In the genomic region with DNA sequence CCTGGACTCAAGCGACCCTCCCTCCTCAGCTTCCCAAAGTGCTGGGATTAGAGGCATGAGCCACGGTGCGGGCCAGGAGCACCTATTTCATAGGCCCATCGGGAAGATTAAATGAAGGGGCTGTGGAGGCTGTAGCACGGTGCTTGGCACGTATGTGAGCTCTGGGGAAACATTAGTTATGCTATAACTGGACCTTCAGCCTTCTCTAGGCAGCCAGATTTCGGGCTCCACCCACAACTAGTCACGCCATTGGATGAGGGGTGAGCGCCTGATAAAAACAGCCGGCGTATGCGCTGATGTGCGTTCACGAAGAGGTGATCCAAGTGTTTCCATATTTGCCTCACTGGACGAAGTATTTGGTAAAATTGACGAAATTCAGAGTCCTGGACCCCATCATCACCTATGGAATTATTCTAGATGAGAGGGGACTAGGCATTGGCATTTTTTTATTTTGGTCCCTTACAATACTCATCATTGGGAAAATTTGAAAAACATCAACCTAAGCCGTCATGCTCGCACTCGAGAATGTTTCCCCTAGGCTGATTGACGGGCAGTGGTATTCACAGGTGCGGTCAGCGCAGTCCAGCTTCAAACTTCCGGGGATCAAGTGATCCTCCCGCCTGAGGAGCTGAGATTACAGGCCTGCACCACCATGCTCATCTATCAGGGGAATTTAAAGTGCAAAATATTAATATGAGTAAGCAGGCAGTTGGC, we compare ENCODE assay signal across 8 cellular contexts. TPM values are rescaled to one million over a fixed set of nuclear protein-coding genes. Genes with fewer than 3 reads are reported as not detected.
DNase-seq lines count a peak whose midpoint lies in the region; ATAC-seq and TF ChIP-seq lines count a peak whose summit lies in the region.

No MANE protein-coding gene starts in this region.

- H3K9me3 Mint-ChIP-seq in stimulated activated naive CD8-positive, alpha-beta T cell treated with anti-CD3 and anti-CD28 coated beads, Interleukin-15, Interleukin-2, amounts not matched to agents 100 ng/mL and 50 ng/mL, for 24 hours: no peaks in the 10 kb centered on the region
- H3K9me3 Mint-ChIP-seq in activated naive CD8-positive, alpha-beta T cell treated with anti-CD3 and anti-CD28 coated beads, Interleukin-2, amount 10 ng/mL, durations not matched to agents 7 days and 5 days: no peaks in the 10 kb centered on the region

- H3K4me3 ChIP-seq in mesodermal cell (ENCODE audit: extremely low read depth, insufficient read depth, low read length, poor library complexity, severe bottlenecking): peak overlapping the region; percentile 83

- ATAC-seq in stimulated activated naive CD8-positive, alpha-beta T cell treated with anti-CD3 and anti-CD28 coated beads, Interleukin-15, Interleukin-2, amounts not matched to agents 100 U/mL and 50 U/mL, for 24 hours: no peak
- no peak for ATAC-seq in activated naive CD8-positive, alpha-beta T cell treated with anti-CD3 and anti-CD28 coated beads, Interleukin-2, amount 10 ng/mL, durations not matched to agents 7 days and 5 days (ENCODE audit: low read depth)

- no peaks in the 10 kb centered on the region for H3K27me3 Mint-ChIP-seq in stimulated activated naive CD8-positive, alpha-beta T cell treated with anti-CD3 and anti-CD28 coated beads, Interleukin-15, Interleukin-2, amounts not matched to agents 100 ng/mL and 50 ng/mL, for 24 hours
- no peaks in the 10 kb centered on the region for H3K27me3 Mint-ChIP-seq in activated naive CD8-positive, alpha-beta T cell treated with anti-CD3 and anti-CD28 coated beads, Interleukin-2, amount 10 ng/mL, durations not matched to agents 7 days and 5 days

- no peak for DNase-seq in stimulated activated naive CD8-positive, alpha-beta T cell treated with anti-CD3 and anti-CD28 coated beads, Interleukin-15, Interleukin-2, amounts not matched to agents 100 U/mL and 50 U/mL, for 24 hours
- no peak for DNase-seq in activated naive CD8-positive, alpha-beta T cell treated with anti-CD3 and anti-CD28 coated beads, Interleukin-2, amount 10 ng/mL, durations not matched to agents 7 days and 5 days
- DNase-seq in HEK293T (ENCODE audit: extremely low spot score): no peak
- no peak for DNase-seq in stimulated activated CD4-positive, alpha-beta T cell treated with anti-CD3 and anti-CD28 coated beads, Interleukin-1b, Interleukin-23, amount 100 ng/mL, for 48 hours
- no peak for DNase-seq in hippocampal formation (lab: John Stamatoyannopoulos, UW)
- no peak for DNase-seq in cortex of kidney (lab: John Stamatoyannopoulos, UW)

- H3K4me1 Mint-ChIP-seq in stimulated activated naive CD8-positive, alpha-beta T cell treated with anti-CD3 and anti-CD28 coated beads, Interleukin-15, Interleukin-2, amounts not matched to agents 100 ng/mL and 50 ng/mL, for 24 hours (ENCODE audit: low read depth): peaks cover 44% of the 10 kb centered on the region
- H3K4me1 Mint-ChIP-seq in activated naive CD8-positive, alpha-beta T cell treated with anti-CD3 and anti-CD28 coated beads, Interleukin-2, amount 10 ng/mL, durations not matched to agents 7 days and 5 days: peaks cover 29% of the 10 kb centered on the region

- WGBS in mesodermal cell (ENCODE audit: insufficient coverage in 2 of 2), 2 experiments: 90 to 96% methylated on average over 20 to 23 of the region's 24 CpGs

- POLR2A ChIA-PET in activated naive CD8-positive, alpha-beta T cell treated with anti-CD3 and anti-CD28 coated beads, Interleukin-2, amount 10 ng/mL, durations not matched to agents 7 days and 5 days (lab: Charles Lee): interaction anchor here (5.9 kb wide), 1 partner anchor 15 kb away, joined by 88 read pairs; a partner anchor contains a TSS
- POLR2A ChIA-PET in HEK293T (lab: Yijun Ruan, JAX): no interaction called here

- H3K27ac Mint-ChIP-seq in stimulated activated naive CD8-positive, alpha-beta T cell treated with anti-CD3 and anti-CD28 coated beads, Interleukin-15, Interleukin-2, amounts not matched to agents 100 ng/mL and 50 ng/mL, for 24 hours: peak overlapping the region; percentile 89
- peak overlapping the region; percentile 94 for H3K27ac Mint-ChIP-seq in activated naive CD8-positive, alpha-beta T cell treated with anti-CD3 and anti-CD28 coated beads, Interleukin-2, amount 10 ng/mL, durations not matched to agents 7 days and 5 days

- peaks cover 16% of the 10 kb centered on the region for H3K36me3 Mint-ChIP-seq in stimulated activated naive CD8-positive, alpha-beta T cell treated with anti-CD3 and anti-CD28 coated beads, Interleukin-15, Interleukin-2, amounts not matched to agents 100 ng/mL and 50 ng/mL, for 24 hours (ENCODE audit: low read depth)
- H3K36me3 Mint-ChIP-seq in activated naive CD8-positive, alpha-beta T cell treated with anti-CD3 and anti-CD28 coated beads, Interleukin-2, amount 10 ng/mL, durations not matched to agents 7 days and 5 days: peaks cover 9% of the 10 kb centered on the region

- no peaks in the 10 kb centered on the region for H3K9me3 ChIP-seq in mesodermal cell (ENCODE audit: control insufficient read depth, low read length)

- peaks cover 12% of the 10 kb centered on the region for H3K36me3 ChIP-seq in mesodermal cell (ENCODE audit: control insufficient read depth, insufficient read depth, low read length)

- H3K4me3 Mint-ChIP-seq in stimulated activated naive CD8-positive, alpha-beta T cell treated with anti-CD3 and anti-CD28 coated beads, Interleukin-15, Interleukin-2, amounts not matched to agents 100 ng/mL and 50 ng/mL, for 24 hours: peak overlapping the region; percentile 88
- peak overlapping the region; percentile 91 for H3K4me3 Mint-ChIP-seq in activated naive CD8-positive, alpha-beta T cell treated with anti-CD3 and anti-CD28 coated beads, Interleukin-2, amount 10 ng/mL, durations not matched to agents 7 days and 5 days

- H3K4me1 ChIP-seq in mesodermal cell (ENCODE audit: control insufficient read depth, insufficient read depth, low read length, poor library complexity, severe bottlenecking): peaks cover 5% of the 10 kb centered on the region

- H3K27ac ChIP-seq in mesodermal cell (ENCODE audit: low read depth, low read length, severe bottlenecking): no peak overlapping the region

- CTCF ChIA-PET in HEK293T (lab: Yijun Ruan, JAX): no interaction called here

TF ChIP-seq in HEK293T, 16 proteins besides CTCF, POLR2A, EP300 and RAD21:
- TF ChIP-seq LEF1 (IDR thresholded peaks at IDR 0.05; ENCODE audit: borderline replicate concordance) (no peak), FOXK2 (IDR thresholded peaks at IDR 0.05) (no peak), BHLHE40 (IDR thresholded peaks at IDR 0.05; ENCODE audit: borderline replicate concordance) (no peak), TARDBP (IDR thresholded peaks at IDR 0.05) (no peak), SUZ12 (IDR thresholded peaks at IDR 0.05) (no peak), L3MBTL2 (conservative IDR thresholded peaks at IDR 0.05) (no peak), ZNF384 (IDR thresholded peaks at IDR 0.05) (no peak), CTBP1 (IDR thresholded peaks at IDR 0.05; ENCODE audit: borderline replicate concordance) (no peak)
- TF ChIP-seq, protein P1, sequence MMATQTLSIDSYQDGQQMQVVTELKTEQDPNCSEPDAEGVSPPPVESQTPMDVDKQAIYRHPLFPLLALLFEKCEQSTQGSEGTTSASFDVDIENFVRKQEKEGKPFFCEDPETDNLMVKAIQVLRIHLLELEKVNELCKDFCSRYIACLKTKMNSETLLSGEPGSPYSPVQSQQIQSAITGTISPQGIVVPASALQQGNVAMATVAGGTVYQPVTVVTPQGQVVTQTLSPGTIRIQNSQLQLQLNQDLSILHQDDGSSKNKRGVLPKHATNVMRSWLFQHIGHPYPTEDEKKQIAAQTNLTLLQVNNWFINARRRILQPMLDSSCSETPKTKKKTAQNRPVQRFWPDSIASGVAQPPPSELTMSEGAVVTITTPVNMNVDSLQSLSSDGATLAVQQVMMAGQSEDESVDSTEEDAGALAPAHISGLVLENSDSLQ (IDR thresholded peaks at IDR 0.05): no peak

RNA-seq across cellular contexts. Expression of a gene that starts 1.8 kb away (rescaled TPM):
- 100 to 1,000 TPM; 213 to 217 TPM for total RNA-seq in activated naive CD8-positive, alpha-beta T cell treated with anti-CD3 and anti-CD28 coated beads, Interleukin-2, amount 10 ng/mL, durations not matched to agents 7 days and 5 days
- polyA plus RNA-seq in mesodermal cell (2013, experiment 1 of 2): 97.2 TPM
- 73.2 TPM for polyA plus RNA-seq in mesodermal cell (2013, experiment 2 of 2)

RNA-seq across cellular contexts. Expression of a gene that starts 16.1 kb away (rescaled TPM):
- 100 to 1,000 TPM; 112 to 113 TPM for total RNA-seq in activated naive CD8-positive, alpha-beta T cell treated with anti-CD3 and anti-CD28 coated beads, Interleukin-2, amount 10 ng/mL, durations not matched to agents 7 days and 5 days
- polyA plus RNA-seq in mesodermal cell (2013, experiment 1 of 2): 60.7 TPM
- polyA plus RNA-seq in mesodermal cell (2013, experiment 2 of 2): 50.7 TPM
